Comparison of ENCODE assay signal across 23 cellular contexts in genomic region chr2:214843823-214844222, GRCh38. TPM values are rescaled to one million over a fixed set of nuclear protein-coding genes. Genes with fewer than 3 reads are reported as not detected.
DNase-seq lines count a peak whose midpoint lies in the region; ATAC-seq and TF ChIP-seq lines count a peak whose summit lies in the region.
"Had no signal": no experiment of that assay in that cellular context is flagged by ENCODE, and none has a peak within 500 bp of the region (broad histone marks: within the 10 kb centered on the region; RNA-seq: fewer than 3 reads in every experiment).

No MANE protein-coding gene starts in this region.

- POLR2A ChIA-PET in GM10248 (lab: Yijun Ruan, JAX), result no interaction called here

- DNase-seq in adipocyte (ENCODE audit: low read depth) (peak; percentile 37), fibroblast of gingiva (ENCODE audit: low read depth) (peak; percentile 24), left lobe of liver (ENCODE audit: low spot score) (no peak), right lobe of liver (no peak), GM10248 (ENCODE audit: extremely low spot score) (no peak), NCI-H1436 (lab: John Stamatoyannopoulos, UW) (no peak)
- DNase-seq in activated naive CD8-positive, alpha-beta T cell treated with anti-CD3 and anti-CD28 coated beads for 36 hours, result no peak
- DNase-seq: 8988T; ACHN; AML-193; BE2C; CD4-positive, alpha-beta T cell; CD8-positive, alpha-beta memory T cell; DMS 273 treated with DMSO at 0.1 percent for 48 hours; DMS79; EL; GDM1; H9 had no signal

- H3K4me3 ChIP-seq in adipocyte (ENCODE audit: low read length), result no peak overlapping the region
- H3K4me3 ChIP-seq in right lobe of liver, result no peak overlapping the region
- H3K4me3 ChIP-seq: A549; BLaER1 treated with 17β-estradiol and CSF1 and Interleukin-3, amounts not matched to agents 10 nM and 100 nM; GM23338 had no signal

- H3K4me1 ChIP-seq in adipocyte (ENCODE audit: control insufficient read depth, insufficient read depth, low read length) (peaks cover 6% of the 10 kb centered on the region), right lobe of liver (peaks cover 0 to 7% (median 0%) of the 10 kb centered on the region in 4 donors)
- H3K4me1 ChIP-seq: A549 had no signal

- ATAC-seq in left lobe of liver (peak; percentile 52), right lobe of liver (peak; percentile 20 to 80 (median 62))
- ATAC-seq: A549, GM23338, HCT116 had no signal

- H3K4me3 Mint-ChIP-seq in activated naive CD8-positive, alpha-beta T cell treated with anti-CD3 and anti-CD28 coated beads for 36 hours, result no peak overlapping the region
- H3K4me3 Mint-ChIP-seq: CD14-positive monocyte; CD4-positive, alpha-beta T cell; CD8-positive, alpha-beta memory T cell; GM23338; H9 had no signal

- no peak for TF ChIP-seq POLR2A in right lobe of liver (IDR thresholded peaks at IDR 0.05)

- TF ChIP-seq CTCF in right lobe of liver (IDR thresholded peaks at IDR 0.05) (no peak), GM10248 (IDR thresholded peaks at IDR 0.05; ENCODE audit: control extremely low read depth, extremely low read depth, low read depth, missing control alignments) (no peak)

- intact Hi-C loops in right lobe of liver (cut with DNase I), result no loop called here

- no peak overlapping the region for H3K9ac ChIP-seq in adipocyte (ENCODE audit: low read length)
- H3K9ac ChIP-seq: BLaER1 treated with 17β-estradiol and CSF1 and Interleukin-3, amounts not matched to agents 10 nM and 100 nM had no signal

- no peak overlapping the region for H3K27ac ChIP-seq in right lobe of liver
- H3K27ac ChIP-seq: A549; BLaER1 treated with 17β-estradiol and CSF1 and Interleukin-3, amounts not matched to agents 10 nM and 100 nM had no signal

- no peaks in the 10 kb centered on the region for H3K27me3 Mint-ChIP-seq in activated naive CD8-positive, alpha-beta T cell treated with anti-CD3 and anti-CD28 coated beads for 36 hours
- H3K27me3 Mint-ChIP-seq: CD4-positive, alpha-beta T cell had no signal

- CTCF ChIA-PET in GM10248 (lab: Yijun Ruan, JAX), result no interaction called here

- no peak overlapping the region for H3K27ac Mint-ChIP-seq in activated naive CD8-positive, alpha-beta T cell treated with anti-CD3 and anti-CD28 coated beads for 36 hours
- H3K27ac Mint-ChIP-seq: CD14-positive monocyte; CD4-positive, alpha-beta T cell; CD8-positive, alpha-beta memory T cell; GM23338; H9 had no signal

- no peaks in the 10 kb centered on the region for H3K36me3 ChIP-seq in adipocyte (ENCODE audit: control insufficient read depth, insufficient read depth, low read length, severe bottlenecking)
- no peaks in the 10 kb centered on the region for H3K36me3 ChIP-seq in right lobe of liver
- H3K36me3 ChIP-seq: BE2C; BLaER1 treated with 17β-estradiol and CSF1 and Interleukin-3, amounts not matched to agents 10 nM and 100 nM had no signal

- 63% methylated on average over 2 of the region's 2 CpGs for WGBS in right lobe of liver (ENCODE audit: insufficient coverage, low coverage, low lambda C conversion rate, missing lambda C conversion rate)

- no peaks in the 10 kb centered on the region for H3K4me1 Mint-ChIP-seq in activated naive CD8-positive, alpha-beta T cell treated with anti-CD3 and anti-CD28 coated beads for 36 hours
- H3K4me1 Mint-ChIP-seq: CD8-positive, alpha-beta memory T cell had no signal

- H3K9me3 ChIP-seq in adipocyte (ENCODE audit: control insufficient read depth, low read length) (no peaks in the 10 kb centered on the region), right lobe of liver (no peaks in the 10 kb centered on the region)
- H3K9me3 ChIP-seq: A549, BE2C had no signal

- H3K27me3 ChIP-seq in adipocyte (replicated peaks; ENCODE audit: control insufficient read depth, insufficient read depth, low read length) (no peaks in the 10 kb centered on the region), right lobe of liver (no peaks in the 10 kb centered on the region)
- H3K27me3 ChIP-seq: BE2C; BLaER1 treated with 17β-estradiol and CSF1 and Interleukin-3, amounts not matched to agents 10 nM and 100 nM had no signal

- H3K9me3 Mint-ChIP-seq in activated naive CD8-positive, alpha-beta T cell treated with anti-CD3 and anti-CD28 coated beads for 36 hours, result no peaks in the 10 kb centered on the region
- H3K9me3 Mint-ChIP-seq: CD4-positive, alpha-beta T cell had no signal

- H3K36me3 Mint-ChIP-seq in activated naive CD8-positive, alpha-beta T cell treated with anti-CD3 and anti-CD28 coated beads for 36 hours, result no peaks in the 10 kb centered on the region
- H3K36me3 Mint-ChIP-seq: CD14-positive monocyte; CD8-positive, alpha-beta memory T cell had no signal

RNA-seq across cellular contexts. Expression of gene BARD1, which starts 34.3 kb away (rescaled TPM):
- total RNA-seq in left lobe of liver (0.83 TPM), right lobe of liver (1 to 10 TPM; 1.8 to 6.1 (median 2.2) TPM)
- total RNA-seq in activated naive CD8-positive, alpha-beta T cell treated with anti-CD3 and anti-CD28 coated beads for 36 hours, result 10 to 100 TPM; 21.8 to 22.3 TPM

Comparison
In these comparisons a context has a peak if more than half of its experiments do, and no peak if none do; other contexts are left out.
1. DNase-seq: peak in adipocyte (single experiment) and fibroblast of gingiva (single experiment); none in left lobe of liver (single experiment), right lobe of liver (0 of 3), GM10248 (single experiment), NCI-H1436 (single experiment) and activated naive CD8-positive, alpha-beta T cell treated with anti-CD3 and anti-CD28 coated beads for 36 hours (single experiment).